8 cellular contexts compared by ENCODE assay signal in genomic region chr17:50479522-50480141, GRCh38. TPM values are rescaled to one million over a fixed set of nuclear protein-coding genes. Genes with fewer than 3 reads are reported as not detected.
DNase-seq lines count a peak whose midpoint lies in the region; ATAC-seq and TF ChIP-seq lines count a peak whose summit lies in the region.

No MANE protein-coding gene starts in this region.

- peak overlapping the region; percentile 77 for H2AFZ ChIP-seq in fibroblast of lung (ENCODE audit: low read length)

- in situ Hi-C loops in Panc1 (cut with HindIII; ENCODE audit: low pct_unique_long_range_greater_than_20kb, low sequenced_read_pairs) = no loop called here

- POLR2A ChIA-PET in Panc1 (lab: Charles Lee) = interaction anchor here (0.7 kb wide), 1 partner anchor 62 kb away, joined by 3 read pairs; no protein-coding TSS in a partner anchor

- H3K4me1 ChIP-seq in Panc1 (ENCODE audit: control insufficient read depth, insufficient read depth, low read length) (peaks cover 30% of the 10 kb centered on the region), fibroblast of lung (ENCODE audit: control insufficient read depth, extremely low read depth, insufficient read depth, low read length) (peaks cover 12% of the 10 kb centered on the region)

- H3K27ac ChIP-seq in Panc1 (ENCODE audit: low read length) (peak overlapping the region; percentile 93), fibroblast of lung (ENCODE audit: insufficient read depth, low read length) (peak overlapping the region; percentile 65)

- H4K20me1 ChIP-seq in fibroblast of lung (ENCODE audit: control insufficient read depth, extremely low read depth, insufficient read depth, low read length) = no peaks in the 10 kb centered on the region

- no peaks in the 10 kb centered on the region for H3K9me3 Mint-ChIP-seq in natural killer cell

- H3K9ac ChIP-seq in fibroblast of lung (ENCODE audit: insufficient read depth, low read length) = peak overlapping the region; percentile 69

- peak overlapping the region; percentile 84 for H3K4me3 Mint-ChIP-seq in natural killer cell

- no peak; the same call in 1 of the 2 replicates for TF ChIP-seq CTCF in Panc1 (IDR thresholded peaks at IDR 0.05)
- peak; percentile 40 to 60 for TF ChIP-seq CTCF in fibroblast of lung (conservative IDR thresholded peaks at IDR 0.05 in 1 of 2, IDR thresholded peaks at IDR 0.05 in 1 of 2; ENCODE audit: low read depth in 1 of 2, low read length in 2 of 2)
- TF ChIP-seq CTCF in natural killer cell (IDR thresholded peaks at IDR 0.05) = peak; percentile 24

- DNase-seq in ELR (ENCODE audit: low read depth) (peak; percentile 95), KG1 (lab: John Stamatoyannopoulos, UW) (peak; percentile 58), Panc1 (ENCODE audit: low read depth, low spot score) (no peak), activated T-helper 1 cell treated with Interleukin-2 at 50 U/mL for 16 hours (ENCODE audit: low read depth) (peak; percentile 44), fibroblast of lung (ENCODE audit: low read depth in 2 of 2) (peak; percentile 70 to 81), natural killer cell (peak; percentile 41)
- DNase-seq in stimulated activated naive CD4-positive, alpha-beta T cell treated with Interleukin-2 at 50 U/mL for 16 hours (lab: John Stamatoyannopoulos, UW) = peak; percentile 64

- peaks cover 6% of the 10 kb centered on the region for H3K79me2 ChIP-seq in fibroblast of lung (ENCODE audit: control insufficient read depth, insufficient read depth, low read length)

- peaks cover 27 to 29% of the 10 kb centered on the region in 2 donors for H3K4me1 Mint-ChIP-seq in natural killer cell

- H3K36me3 ChIP-seq in Panc1 (ENCODE audit: control insufficient read depth, insufficient read depth, low read length) = no peaks in the 10 kb centered on the region
- peaks cover 7% of the 10 kb centered on the region for H3K36me3 ChIP-seq in fibroblast of lung (ENCODE audit: control insufficient read depth, insufficient read depth, low read length)

- no peaks in the 10 kb centered on the region for H3K36me3 Mint-ChIP-seq in natural killer cell

- peak overlapping the region; percentile 88 to 98 for H3K4me3 ChIP-seq in Panc1 (ENCODE audit: low read depth in 2 of 2, low read length in 2 of 2)
- peak overlapping the region; percentile 87 to 96 (median 92) for H3K4me3 ChIP-seq in fibroblast of lung (replicated peaks in 1 of 4; ENCODE audit: control extremely low read depth in 1 of 4, insufficient read depth in 1 of 4, low read depth in 3 of 4, low read length in 4 of 4)

- peaks cover 0 to 4% of the 10 kb centered on the region in 2 donors for H3K27me3 Mint-ChIP-seq in natural killer cell (ENCODE audit: low read depth in 2 of 2)

- ATAC-seq in Panc1 (peak; percentile 70), natural killer cell (peak; percentile 44 to 57 (median 52)), GM21528 (IDR thresholded peaks at IDR 0.05; ENCODE audit: low FRiP score, unreplicated experiment) (no peak)

- no TSS peak for BruUV-seq in Panc1 (replicated peaks; lab: Mats Ljungman, UMichigan)

- no peaks in the 10 kb centered on the region for H3K9me3 ChIP-seq in Panc1 (ENCODE audit: control insufficient read depth, insufficient read depth, low read depth, low read length)
- H3K9me3 ChIP-seq in fibroblast of lung (ENCODE audit: control insufficient read depth, insufficient read depth, low read depth, low read length) = no peaks in the 10 kb centered on the region

- peak overlapping the region; percentile 36 to 93 for H3K27ac Mint-ChIP-seq in natural killer cell

- CTCF ChIA-PET in Panc1 (lab: Charles Lee) = interaction anchor here (0.5 to 1.6 kb wide), 4 partner anchors 67 to 238 kb away, joined by 3 to 8 read pairs (median 4); no protein-coding TSS in a partner anchor

- intact Hi-C loops in Panc1 (cut with micrococcal nuclease; ENCODE audit: unreplicated experiment) = loop anchor here (5.0 kb wide), 3 partner anchors 53 to 213 kb away; partner anchors contain the start of genes ABCC3 and EPN3
- intact Hi-C loops in natural killer cell (cut with micrococcal nuclease) = loop anchor here (5.0 kb wide), 1 partner anchor 63 kb away; no protein-coding TSS in a partner anchor

- H3K27me3 ChIP-seq in Panc1 (ENCODE audit: control insufficient read depth, insufficient read depth, low read length) (no peaks in the 10 kb centered on the region), fibroblast of lung (ENCODE audit: control insufficient read depth, insufficient read depth, low read length) (peaks cover 3% of the 10 kb centered on the region)

- peak overlapping the region; percentile 97 for H3K4me2 ChIP-seq in fibroblast of lung (ENCODE audit: extremely low read depth, insufficient read depth, low read length)

RNA-seq across cellular contexts. Expression of gene RSAD1, which starts 1.0 kb away (rescaled TPM):
- total RNA-seq in Panc1 (2021; ENCODE audit: unreplicated experiment) (40.2 TPM), fibroblast of lung (23.9 and 28.4 TPM in 2 replicates), natural killer cell (10 to 100 TPM; 49.0 to 71.3 (median 56.5) TPM)
- polyA plus RNA-seq in Panc1 (2012; ENCODE audit: insufficient read length) = 34.6 TPM
- polyA plus RNA-seq in fibroblast of lung = 12.5 and 13.8 TPM in 2 replicates
- polyA plus RNA-seq in fibroblast of lung (2012) = 11.6 and 15.7 TPM in 2 replicates
- polyA minus RNA-seq in fibroblast of lung (ENCODE audit: low replicate concordance) = 8.1 and 12.6 TPM in 2 replicates

RNA-seq across cellular contexts. Expression of gene CHAD, which starts 11.0 kb away (rescaled TPM):
- not detected for total RNA-seq in Panc1 (2021; ENCODE audit: unreplicated experiment)
- 0.92 TPM for polyA plus RNA-seq in Panc1 (2012; ENCODE audit: insufficient read length)
- total RNA-seq in fibroblast of lung = not detected in 2 replicates
- not detected in 2 replicates for polyA plus RNA-seq in fibroblast of lung
- 0.12 TPM in 1 of 2 replicates, not detected in the other for polyA plus RNA-seq in fibroblast of lung (2012)
- not detected in 2 replicates for polyA minus RNA-seq in fibroblast of lung (ENCODE audit: low replicate concordance)
- total RNA-seq in natural killer cell = under 1 TPM in 1 of 3 donors, not detected in 2; 0.60 TPM

RNA-seq across cellular contexts. Expression of gene MYCBPAP, which starts 28.6 kb away (rescaled TPM):
- total RNA-seq in Panc1 (2021; ENCODE audit: unreplicated experiment) (2.2 TPM), fibroblast of lung (2.3 and 3.0 TPM in 2 replicates), natural killer cell (1 to 10 TPM in 1 of 3 donors, under 1 TPM in 2; 0.26 to 4.9 (median 0.70) TPM)
- 3.7 TPM for polyA plus RNA-seq in Panc1 (2012; ENCODE audit: insufficient read length)
- polyA plus RNA-seq in fibroblast of lung = 0.16 and 0.40 TPM in 2 replicates
- polyA plus RNA-seq in fibroblast of lung (2012) = 0.28 and 0.80 TPM in 2 replicates
- not detected in 2 replicates for polyA minus RNA-seq in fibroblast of lung (ENCODE audit: low replicate concordance)

RNA-seq across cellular contexts. Expression of gene EPN3, which starts 52.9 kb away (rescaled TPM):
- 0.92 TPM for total RNA-seq in Panc1 (2021; ENCODE audit: unreplicated experiment)
- polyA plus RNA-seq in Panc1 (2012; ENCODE audit: insufficient read length) = 0.67 TPM
- under 0.01 TPM in 1 of 2 replicates, not detected in the other for total RNA-seq in fibroblast of lung
- polyA plus RNA-seq in fibroblast of lung = not detected in 2 replicates
- not detected in 2 replicates for polyA plus RNA-seq in fibroblast of lung (2012)
- not detected in 2 replicates for polyA minus RNA-seq in fibroblast of lung (ENCODE audit: low replicate concordance)
- not detected for total RNA-seq in natural killer cell

RNA-seq across cellular contexts. Expression of gene ACSF2, which starts 53.6 kb away (rescaled TPM):
- total RNA-seq in Panc1 (2021; ENCODE audit: unreplicated experiment) (17.2 TPM), fibroblast of lung (21.1 and 23.6 TPM in 2 replicates), natural killer cell (10 to 100 TPM; 24.2 to 40.6 (median 25.8) TPM)
- polyA plus RNA-seq in Panc1 (2012; ENCODE audit: insufficient read length) = 35.8 TPM
- 12.9 and 16.5 TPM in 2 replicates for polyA plus RNA-seq in fibroblast of lung
- 13.3 and 16.9 TPM in 2 replicates for polyA plus RNA-seq in fibroblast of lung (2012)
- polyA minus RNA-seq in fibroblast of lung (ENCODE audit: low replicate concordance) = 37.8 and 74.1 TPM in 2 replicates
